ENCODE assay signal across 22 cellular contexts in the genomic region with DNA sequence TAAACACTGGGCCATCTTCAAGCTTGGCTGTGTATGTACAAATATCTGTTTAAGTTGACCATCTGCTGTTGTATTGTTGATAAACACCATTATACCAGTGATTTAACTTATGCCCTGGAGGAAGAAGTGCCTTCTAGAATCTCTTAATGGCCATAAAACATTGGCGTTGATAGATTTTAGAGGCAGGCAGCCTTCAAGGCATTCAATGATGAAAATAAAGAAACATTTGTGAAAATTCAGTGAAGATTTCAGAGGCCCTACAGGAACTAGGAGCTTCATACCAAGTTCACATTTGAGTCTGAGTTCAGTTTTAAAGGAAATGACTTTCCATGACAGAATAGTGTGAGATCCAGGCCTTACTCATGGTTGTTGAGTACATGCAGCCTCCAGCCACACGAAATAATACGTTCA. TPM values are rescaled to one million over a fixed set of nuclear protein-coding genes. Genes with fewer than 3 reads are reported as not detected.
DNase-seq lines count a peak whose midpoint lies in the region; ATAC-seq and TF ChIP-seq lines count a peak whose summit lies in the region.
"Had no signal": no experiment of that assay in that cellular context is flagged by ENCODE, and none has a peak within 500 bp of the region (broad histone marks: within the 10 kb centered on the region; RNA-seq: fewer than 3 reads in every experiment).

No MANE protein-coding gene starts in this region.

- TF ChIP-seq POLR2A in lower leg skin (IDR thresholded peaks at IDR 0.05): no peak

- ATAC-seq in left cardiac atrium: no peak
- ATAC-seq: PC-3; stimulated activated effector memory CD8-positive, alpha-beta T cell treated with anti-CD3 and anti-CD28 coated beads, Interleukin-12 subunit alpha, Interleukin-12 subunit beta, amount 100 ng/mL, for 72 hours had no signal

- peak overlapping the region; percentile 4 for H3K27ac ChIP-seq in caudate nucleus (ENCODE audit: low read depth, low read length)
- H3K27ac ChIP-seq in hepatocyte: peak overlapping the region; percentile 59
- H3K27ac ChIP-seq in tibial artery: peak overlapping the region; percentile 50 to 87
- H3K27ac ChIP-seq: 22Rv1, BLaER1, colonic mucosa, epithelial cell of prostate, SJCRH30 had no signal

- 69% methylated on average over 3 of the region's 3 CpGs for WGBS in hepatocyte (ENCODE audit: low lambda C conversion rate, missing lambda C conversion rate)
- 83 to 86% methylated on average over 3 of the region's 3 CpGs for WGBS in lower leg skin, 2 donors

- H3K79me2 ChIP-seq in hepatocyte: peaks cover 26% of the 10 kb centered on the region

- no peaks in the 10 kb centered on the region for H3K9me3 ChIP-seq in hepatocyte (ENCODE audit: low read depth)
- no peaks in the 10 kb centered on the region for H3K9me3 ChIP-seq in tibial artery
- H3K9me3 ChIP-seq: BLaER1, colonic mucosa, SJCRH30 had no signal

- H3K27me3 ChIP-seq in hepatocyte (no peaks in the 10 kb centered on the region), tibial artery (no peaks in the 10 kb centered on the region)
- H3K27me3 ChIP-seq: BLaER1, colonic mucosa, SJCRH30 had no signal

- H3K36me3 ChIP-seq in hepatocyte (replicated peaks; ENCODE audit: insufficient read depth, low read depth): no peaks in the 10 kb centered on the region
- H3K36me3 ChIP-seq in tibial artery: no peaks in the 10 kb centered on the region
- H3K36me3 ChIP-seq: colonic mucosa, SJCRH30 had no signal

- no peaks in the 10 kb centered on the region for H4K20me1 ChIP-seq in hepatocyte (ENCODE audit: insufficient read depth, poor library complexity, severe bottlenecking)
- H4K20me1 ChIP-seq: BLaER1 had no signal

- TF ChIP-seq CTCF in hepatocyte (IDR thresholded peaks at IDR 0.05; ENCODE audit: poor library complexity) (no peak), tibial artery (IDR thresholded peaks at IDR 0.05) (no peak), lower leg skin (IDR thresholded peaks at IDR 0.05) (no peak)

- H3K4me3 ChIP-seq in hepatocyte (no peak overlapping the region), tibial artery (no peak overlapping the region), lower leg skin (ENCODE audit: low read depth, poor library complexity, severe bottlenecking) (no peak overlapping the region)
- H3K4me3 ChIP-seq: BLaER1, colonic mucosa, SJCRH30 had no signal

- H3K4me2 ChIP-seq in hepatocyte: no peak overlapping the region
- H3K4me2 ChIP-seq: BLaER1 had no signal

- H3K9me2 ChIP-seq in hepatocyte (replicated peaks; ENCODE audit: insufficient read depth): no peaks in the 10 kb centered on the region

- no peak overlapping the region for H2AFZ ChIP-seq in hepatocyte

- H3K4me1 ChIP-seq in hepatocyte (ENCODE audit: insufficient read depth): peaks cover 13% of the 10 kb centered on the region
- peaks cover 0 to 97% (median 40%) of the 10 kb centered on the region in 4 donors for H3K4me1 ChIP-seq in tibial artery
- H3K4me1 ChIP-seq: BLaER1, colonic mucosa, SJCRH30 had no signal

- intact Hi-C loops in tibial artery (cut with DNase I; ENCODE audit: low total_unique reads): no loop called here
- intact Hi-C loops in left cardiac atrium (cut with DNase I): no loop called here
- intact Hi-C loops in lower leg skin (cut with DNase I; ENCODE audit: low total_unique reads): no loop called here

- DNase-seq in DMS53 (lab: John Stamatoyannopoulos, UW) (peak; percentile 10), DMS53 treated with DMSO at 0.1 percent for 48 hours (lab: John Stamatoyannopoulos, UW; ENCODE audit: unreplicated experiment) (no peak), caudate nucleus (lab: John Stamatoyannopoulos, UW) (no peak), hepatocyte (ENCODE audit: low spot score) (no peak), tibial artery (no peak), left cardiac atrium (no peak), lower leg skin (ENCODE audit: low spot score in 2 of 2) (no peak)
- no peak for DNase-seq in stimulated activated CD4-positive, alpha-beta T cell treated with anti-CD3 and anti-CD28 coated beads, Interleukin-4, amount 100 ng/mL, for 24 hours
- DNase-seq: activated CD4-positive, alpha-beta T cell treated with anti-CD3 and anti-CD28 coated beads for 48 hours; activated CD8-positive, alpha-beta memory T cell treated with anti-CD3 and anti-CD28 coated beads, Interleukin-2, amount 50 U/mL, for 4 hours; Calu3; colonic mucosa; GF-D8; head of caudate nucleus; NCI-H1417 treated with DMSO at 0.1 percent for 48 hours; PC-3; SJCRH30; T1000 had no signal

RNA-seq across cellular contexts. Expression of gene MAP1B, which starts 52.2 kb away (rescaled TPM):
- 40.8 and 82.4 TPM in 2 replicates for total RNA-seq in hepatocyte
- polyA plus RNA-seq in hepatocyte: 115 and 142 TPM in 2 replicates
- 100 to 1,000 TPM; 163 to 224 TPM for total RNA-seq in left cardiac atrium
- 100 to 1,000 TPM in 1 of 4 donors, 10 to 100 TPM in 3; 26.3 to 218 (median 73.9) TPM for total RNA-seq in lower leg skin

Comparison
In these comparisons a context has a peak if more than half of its experiments do, and no peak if none do; other contexts are left out.
1. H3K27ac ChIP-seq: peak in every context shown above with its lines; median percentile 68 in tibial artery; 59 in hepatocyte; 4 in caudate nucleus.